ENCODE assay signal across 8 cellular contexts in genomic region chr10:72274730-72275350, GRCh38. TPM values are rescaled to one million over a fixed set of nuclear protein-coding genes. Genes with fewer than 3 reads are reported as not detected.
DNase-seq lines count a peak whose midpoint lies in the region; ATAC-seq and TF ChIP-seq lines count a peak whose summit lies in the region.

No MANE protein-coding gene starts in this region.

- H3K9me3 ChIP-seq in HCT116 (ENCODE audit: control insufficient read depth in 1 of 2, insufficient read depth in 1 of 2, low read depth in 1 of 2, low read length in 2 of 2) (no peaks in the 10 kb centered on the region), SK-N-MC (ENCODE audit: low read depth, low read length) (no peaks in the 10 kb centered on the region), right cardiac atrium (ENCODE audit: control insufficient read depth, low read length) (no peaks in the 10 kb centered on the region), psoas muscle (no peaks in the 10 kb centered on the region)

- no peaks in the 10 kb centered on the region for H3K9me2 ChIP-seq in HCT116 (ENCODE audit: insufficient read depth)

- H3K9ac ChIP-seq in HCT116 (ENCODE audit: low read length) (peak overlapping the region; percentile 79), SK-N-MC (ENCODE audit: insufficient read length) (peak overlapping the region; percentile 84)

- H3K4me1 ChIP-seq in HCT116 (ENCODE audit: control insufficient read depth in 1 of 2, insufficient read depth in 2 of 2, low read length in 2 of 2), result peaks cover 42 to 73% of the 10 kb centered on the region in 2 experiments
- H3K4me1 ChIP-seq in right cardiac atrium (ENCODE audit: control insufficient read depth, insufficient read depth, low read length), result peaks cover 6% of the 10 kb centered on the region
- H3K4me1 ChIP-seq in psoas muscle, result peaks cover 27% of the 10 kb centered on the region

- no peaks in the 10 kb centered on the region for H3K27me3 ChIP-seq in BJ (ENCODE audit: control insufficient read depth, insufficient read depth, low read length)
- H3K27me3 ChIP-seq in HCT116 (ENCODE audit: insufficient read depth, low read length), result no peaks in the 10 kb centered on the region
- no peaks in the 10 kb centered on the region for H3K27me3 ChIP-seq in right cardiac atrium (ENCODE audit: control insufficient read depth, insufficient read depth)
- H3K27me3 ChIP-seq in psoas muscle (ENCODE audit: insufficient read depth in 3 of 3, low read length in 2 of 3), result no peaks in the 10 kb centered on the region

- H2AFZ ChIP-seq in HCT116 (ENCODE audit: low read depth, low read length, poor library complexity, severe bottlenecking), result no peak overlapping the region

- BruUV-seq in HCT116 (replicated peaks; lab: Mats Ljungman, UMichigan), result no TSS peak

- H3K4me3 ChIP-seq in BJ (ENCODE audit: low read depth, low read length) (peak overlapping the region; percentile 89), HCT116 (replicated peaks in 1 of 2; ENCODE audit: low read depth in 1 of 2, low read length in 2 of 2) (peak overlapping the region; percentile 93 to 94), SK-N-MC (peak overlapping the region; percentile 83), right cardiac atrium (ENCODE audit: low read length) (peak overlapping the region; percentile 68), psoas muscle (peak overlapping the region; percentile 89)

- ATAC-seq in HCT116 (peak; percentile 13; the same call in 1 of the 2 replicates), right cardiac atrium (peak; percentile 4 to 7), psoas muscle (peak; percentile 36 to 66 (median 52)), GM18861 (IDR thresholded peaks at IDR 0.05; ENCODE audit: unreplicated experiment) (no peak)

- no peaks in the 10 kb centered on the region for H4K20me1 ChIP-seq in HCT116 (ENCODE audit: insufficient read depth)

- H3K36me3 ChIP-seq in BJ (ENCODE audit: control insufficient read depth, insufficient read depth, low read length) (peaks cover 16% of the 10 kb centered on the region), HCT116 (ENCODE audit: control insufficient read depth in 1 of 2, insufficient read depth in 2 of 2, low read length in 2 of 2) (peaks cover 8 to 13% of the 10 kb centered on the region in 2 experiments; a peak in 2 of 4 replicates), SK-N-MC (ENCODE audit: insufficient read depth, low read length) (peaks cover 14% of the 10 kb centered on the region), psoas muscle (ENCODE audit: insufficient read depth in 1 of 2, low read depth in 1 of 2) (no peaks in the 10 kb centered on the region)

- TF ChIP-seq POLR2A in HCT116 (IDR thresholded peaks at IDR 0.05; ENCODE audit: borderline replicate concordance, extremely low read depth, insufficient read depth, insufficient read length), result no peak

- H3K27ac ChIP-seq in HCT116 (ENCODE audit: low read depth, low read length) (peak overlapping the region; percentile 90), SK-N-MC (no peak overlapping the region), angular gyrus (ENCODE audit: low read depth, low read length) (peak overlapping the region; percentile 95), right cardiac atrium (ENCODE audit: low read length) (peak overlapping the region; percentile 77), psoas muscle (peak overlapping the region; percentile 98)

- H3K4me2 ChIP-seq in HCT116 (ENCODE audit: low read length), result peak overlapping the region; percentile 90

- intact Hi-C loops in HCT116 (cut with micrococcal nuclease), result no loop called here
- intact Hi-C loops in right cardiac atrium (cut with DNase I), result loop anchor here (2.0 to 10.0 kb wide), 3 partner anchors 50 to 60 kb away; no protein-coding TSS in a partner anchor
- intact Hi-C loops in psoas muscle (cut with DNase I), result loop anchor here (5.0 kb wide), 4 partner anchors 38 to 48 kb away; no protein-coding TSS in a partner anchor

- RAD21 ChIA-PET in HCT116 (lab: Charles Lee; ENCODE audit: low non-redundant PET in 1 of 2, low total read pairs in 2 of 2, uncharacterized antibody in 2 of 2, unreplicated experiment in 2 of 2), result interaction anchor here in 1 of 2 experiments (0.7 to 1.0 kb wide), 2 partner anchors 37 to 149 kb away, joined by 3 read pairs; no protein-coding TSS in a partner anchor

- POLR2A ChIA-PET in BJ (lab: Charles Lee) (interaction anchor here (0.6 to 2.9 kb wide), 5 partner anchors 14 to 602 kb away, joined by 3 to 13 read pairs (median 9); no protein-coding TSS in a partner anchor), HCT116 (lab: Charles Lee) (interaction anchor here (0.7 to 13.5 kb wide), 24 partner anchors 9 to 972 kb away, joined by 3 to 371 read pairs (median 6); partner anchors contain the start of genes ANAPC16 and ASCC1)

- TF ChIP-seq RAD21 in HCT116 (IDR thresholded peaks at IDR 0.05; ENCODE audit: low read depth), result no peak

- WGBS in right cardiac atrium, result 9% methylated on average over 26 of the region's 26 CpGs
- 5 to 7% (median 5%) methylated on average over 25 to 26 of the region's 26 CpGs for WGBS in psoas muscle, 3 donors

- peaks cover 19% of the 10 kb centered on the region for H3K79me2 ChIP-seq in HCT116 (ENCODE audit: insufficient read depth, low read length)

- DNase-seq in BJ (ENCODE audit: low read depth) (no peak), HCT116 (ENCODE audit: low read depth, low spot score) (no peak), SK-N-MC (ENCODE audit: low read depth, low spot score) (no peak), right cardiac atrium (peak; percentile 77 to 93 (median 92)), psoas muscle (peak; percentile 82 to 93), middle frontal gyrus (ENCODE audit: extremely low spot score, low spot score) (no peak)

- TF ChIP-seq CTCF in BJ (IDR thresholded peaks at IDR 0.05; ENCODE audit: insufficient read depth, low read depth, low read length), result peak; percentile 85
- peak in 2 of 3 experiments; percentile 68 to 74; a peak in 4 of 6 replicates for TF ChIP-seq CTCF in HCT116 (IDR thresholded peaks at IDR 0.05 in 2 of 3, conservative IDR thresholded peaks at IDR 0.05 in 1 of 3; ENCODE audit: borderline replicate concordance in 1 of 3, insufficient read depth in 1 of 3, low read depth in 2 of 3, low read length in 2 of 3)
- TF ChIP-seq CTCF in psoas muscle (IDR thresholded peaks at IDR 0.05), result peak; percentile 70

- CTCF ChIA-PET in BJ (lab: Yijun Ruan, JAX) (interaction anchor here (0.7 to 3.2 kb wide), 24 partner anchors 9 to 279 kb away, joined by 3 to 15 read pairs (median 6); partner anchors contain the start of genes ANAPC16 and ASCC1), HCT116 (lab: Charles Lee) (interaction anchor here (0.7 to 3.6 kb wide), 8 partner anchors 16 to 149 kb away, joined by 3 to 17 read pairs (median 4); no protein-coding TSS in a partner anchor)

TF ChIP-seq in HCT116, 20 proteins besides CTCF, POLR2A, EP300 and RAD21:
- TF ChIP-seq, protein P1, sequence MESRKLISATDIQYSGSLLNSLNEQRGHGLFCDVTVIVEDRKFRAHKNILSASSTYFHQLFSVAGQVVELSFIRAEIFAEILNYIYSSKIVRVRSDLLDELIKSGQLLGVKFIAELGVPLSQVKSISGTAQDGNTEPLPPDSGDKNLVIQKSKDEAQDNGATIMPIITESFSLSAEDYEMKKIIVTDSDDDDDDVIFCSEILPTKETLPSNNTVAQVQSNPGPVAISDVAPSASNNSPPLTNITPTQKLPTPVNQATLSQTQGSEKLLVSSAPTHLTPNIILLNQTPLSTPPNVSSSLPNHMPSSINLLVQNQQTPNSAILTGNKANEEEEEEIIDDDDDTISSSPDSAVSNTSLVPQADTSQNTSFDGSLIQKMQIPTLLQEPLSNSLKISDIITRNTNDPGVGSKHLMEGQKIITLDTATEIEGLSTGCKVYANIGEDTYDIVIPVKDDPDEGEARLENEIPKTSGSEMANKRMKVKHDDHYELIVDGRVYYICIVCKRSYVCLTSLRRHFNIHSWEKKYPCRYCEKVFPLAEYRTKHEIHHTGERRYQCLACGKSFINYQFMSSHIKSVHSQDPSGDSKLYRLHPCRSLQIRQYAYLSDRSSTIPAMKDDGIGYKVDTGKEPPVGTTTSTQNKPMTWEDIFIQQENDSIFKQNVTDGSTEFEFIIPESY (IDR thresholded peaks at IDR 0.05; ENCODE audit: extremely low read depth, insufficient replicate concordance, low read length), result peak; percentile 11
- no peak for TF ChIP-seq EZH2phosphoT487 (IDR thresholded peaks at IDR 0.05; ENCODE audit: borderline replicate concordance)
- TF ChIP-seq POLR2AphosphoS5 (IDR thresholded peaks at IDR 0.05; ENCODE audit: low read depth, low read length), result peak; percentile 68
- TF ChIP-seq CBX3 (IDR thresholded peaks at IDR 0.05; ENCODE audit: low read depth), result no peak
- peak; percentile 42 for TF ChIP-seq YY1 (IDR thresholded peaks at IDR 0.05; ENCODE audit: extremely low read depth, insufficient replicate concordance, low read depth, low read length)

RNA-seq across cellular contexts. Expression of gene DDIT4, which starts 1.1 kb away (rescaled TPM):
- 152 and 174 TPM in 2 replicates for polyA plus RNA-seq in BJ (2011; rRNA removed)
- 160 and 201 TPM in 2 replicates for polyA minus RNA-seq in BJ (2011; rRNA and poly(A)+ RNA removed)
- total RNA-seq in HCT116 (2021; ENCODE audit: unreplicated experiment), result 462 TPM
- polyA plus RNA-seq in HCT116 (2012), result 1,030 and 1,103 TPM in 2 replicates
- 100 to 1,000 TPM in 1 of 4 donors, 10 to 100 TPM in 3; 33.0 to 113 (median 76.5) TPM for total RNA-seq in right cardiac atrium
- polyA plus RNA-seq in right cardiac atrium, result 53.6 TPM
- 100 to 1,000 TPM in 1 of 4 donors, 10 to 100 TPM in 3; 16.1 to 220 (median 65.4) TPM for total RNA-seq in psoas muscle
- polyA plus RNA-seq in psoas muscle, result 100 to 1,000 TPM; 114 to 744 (median 487) TPM

RNA-seq across cellular contexts. Expression of gene ASCC1, which starts 58.8 kb away (rescaled TPM):
- polyA plus RNA-seq in BJ (2011; rRNA removed) (18.5 and 36.3 TPM in 2 replicates), right cardiac atrium (26.0 TPM), psoas muscle (10 to 100 TPM; 17.9 to 37.0 (median 19.3) TPM)
- 11.9 and 16.5 TPM in 2 replicates for polyA minus RNA-seq in BJ (2011; rRNA and poly(A)+ RNA removed)
- total RNA-seq in HCT116 (2021; ENCODE audit: unreplicated experiment) (34.5 TPM), right cardiac atrium (10 to 100 TPM; 27.6 to 37.9 (median 32.8) TPM), psoas muscle (10 to 100 TPM; 15.3 to 22.4 (median 19.4) TPM)
- 21.8 and 28.4 TPM in 2 replicates for polyA plus RNA-seq in HCT116 (2012)

RNA-seq across cellular contexts. Expression of gene ANAPC16, which starts 59.0 kb away (rescaled TPM):
- polyA plus RNA-seq in BJ (2011; rRNA removed) (49.8 and 58.0 TPM in 2 replicates), right cardiac atrium (287 TPM), psoas muscle (100 to 1,000 TPM in 2 of 3 donors, 10 to 100 TPM in 1; 60.1 to 184 (median 167) TPM)
- 11.7 and 13.8 TPM in 2 replicates for polyA minus RNA-seq in BJ (2011; rRNA and poly(A)+ RNA removed)
- total RNA-seq in HCT116 (2021; ENCODE audit: unreplicated experiment) (71.1 TPM), right cardiac atrium (100 to 1,000 TPM; 190 to 236 (median 223) TPM), psoas muscle (100 to 1,000 TPM in 3 of 4 donors, 10 to 100 TPM in 1; 80.3 to 144 (median 119) TPM)
- 64.1 and 72.3 TPM in 2 replicates for polyA plus RNA-seq in HCT116 (2012)

Comparison
In these comparisons a context has a peak if more than half of its experiments do, and no peak if none do; other contexts are left out.
1. DNase-seq: peak in right cardiac atrium (3 of 3) and psoas muscle (2 of 2); none in BJ (single experiment), HCT116 (single experiment), SK-N-MC (single experiment) and middle frontal gyrus (single experiment).
2. Peak in every context shown above with its lines, with median percentiles within 50 percentile points of each other: H3K4me3 ChIP-seq and CTCF ChIP-seq.